ENCODE assay signal across 8 cellular contexts in the genomic region with DNA sequence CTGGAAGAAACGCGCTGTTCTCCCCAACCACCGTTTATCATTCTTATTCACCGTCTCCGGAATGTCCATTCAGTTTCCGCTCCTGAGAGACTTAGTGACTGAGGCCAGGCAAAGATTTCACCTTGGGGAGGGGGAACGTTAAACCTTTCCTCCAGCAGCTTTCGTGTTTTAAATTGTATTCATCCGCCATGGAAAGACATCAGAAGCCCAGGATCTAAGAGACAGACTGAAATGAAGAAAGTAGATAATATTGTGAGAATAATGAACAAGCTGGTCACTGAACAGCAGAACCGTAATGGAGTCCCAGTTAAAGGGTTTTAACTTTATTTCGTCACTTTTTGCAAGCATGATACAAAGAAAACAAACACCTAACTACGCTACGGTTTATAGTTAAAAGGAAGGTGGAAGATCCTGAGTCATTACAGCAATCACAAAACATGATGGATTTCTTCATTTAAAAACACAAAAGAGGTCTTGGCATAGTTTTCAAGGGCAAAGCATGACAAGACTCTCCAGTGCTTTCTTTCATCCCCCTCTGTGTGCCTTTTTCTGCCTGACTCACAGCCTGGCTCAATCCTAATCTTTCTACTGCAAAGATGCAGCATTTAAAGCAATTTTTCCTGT. TPM values are rescaled to one million over a fixed set of nuclear protein-coding genes. Genes with fewer than 3 reads are reported as not detected.
DNase-seq lines count a peak whose midpoint lies in the region; ATAC-seq, FAIRE-seq and TF ChIP-seq lines count a peak whose summit lies in the region.

No MANE protein-coding gene starts in this region.

- H3K56ac ChIP-seq in H1 (replicated peaks; ENCODE audit: insufficient read length, low read depth, low read length), result peak overlapping the region; percentile 49

- peak overlapping the region; percentile 91 for H3K18ac ChIP-seq in H1 (ENCODE audit: extremely low read depth, low read length)

- no peaks in the 10 kb centered on the region for H3K9me3 Mint-ChIP-seq in naive B cell

- H3K36me3 Mint-ChIP-seq in naive B cell, result no peaks in the 10 kb centered on the region

- FAIRE-seq in H1 (lab: Jason Lieb, UNC), result no peak

- H2BK15ac ChIP-seq in H1 (ENCODE audit: low read length), result peak overlapping the region; percentile 36; the same call in 1 of the 2 replicates

- H3K4me2 ChIP-seq in H1 (ENCODE audit: insufficient read depth in 1 of 2, low read depth in 2 of 2, low read length in 2 of 2), result peak overlapping the region; percentile 88 to 94

- H2AFZ ChIP-seq in H1 (ENCODE audit: low read length), result peak overlapping the region; percentile 94

- peak overlapping the region; percentile 78 for H3K27ac ChIP-seq in H1 (ENCODE audit: low read depth, low read length)

- no peak overlapping the region for H3K14ac ChIP-seq in H1 (ENCODE audit: insufficient read length)

- peaks cover 12% of the 10 kb centered on the region for H3K23me2 ChIP-seq in H1 (ENCODE audit: low read depth, low read length)

- H3K36me3 ChIP-seq in H1 (ENCODE audit: control insufficient read depth in 2 of 4, insufficient read depth in 4 of 4, low read length in 3 of 4), result no peaks in the 10 kb centered on the region

- peaks cover 9% of the 10 kb centered on the region for H3K79me1 ChIP-seq in H1 (ENCODE audit: low read depth, low read length)

- H3K27ac Mint-ChIP-seq in naive B cell, result peak overlapping the region; percentile 89 to 98 (median 96)

- H2BK20ac ChIP-seq in H1 (ENCODE audit: low read length), result no peak overlapping the region

- H4K20me1 ChIP-seq in H1 (replicated peaks in 1 of 2; ENCODE audit: control insufficient read depth in 1 of 2, insufficient read depth in 2 of 2, low read length in 2 of 2), result peaks cover 0 to 5% of the 10 kb centered on the region in 2 experiments

- H4K91ac ChIP-seq in H1 (replicated peaks; ENCODE audit: insufficient read length, low read length), result peak overlapping the region; percentile 8

- H2AK5ac ChIP-seq in H1 (ENCODE audit: low read depth, low read length), result no peak overlapping the region

- H3K27me3 ChIP-seq in H1 (replicated peaks in 1 of 4; ENCODE audit: control insufficient read depth in 3 of 4, extremely low read depth in 1 of 4, insufficient read depth in 3 of 4, low read length in 3 of 4), result no peaks in the 10 kb centered on the region

- no peak overlapping the region for H3K23ac ChIP-seq in H1 (ENCODE audit: insufficient read length)

- H3K4me1 ChIP-seq in H1 (replicated peaks in 1 of 4; ENCODE audit: control insufficient read depth in 3 of 4, insufficient read depth in 4 of 4, low read length in 3 of 4), result peaks cover 0 to 18% (median 8%) of the 10 kb centered on the region in 4 experiments; a peak in 4 of 7 replicates

- no peak overlapping the region for H2BK120ac ChIP-seq in H1 (replicated peaks; ENCODE audit: low read depth, low read length)

- no peaks in the 10 kb centered on the region for H3K9me3 ChIP-seq in H1 (ENCODE audit: insufficient read depth in 2 of 2, low read depth in 1 of 2, low read length in 1 of 2)

- no peak for TF ChIP-seq EP300 in H1 (IDR thresholded peaks at IDR 0.05; ENCODE audit: borderline replicate concordance in 1 of 2, low read depth in 2 of 2, low read length in 2 of 2)

- H2BK5ac ChIP-seq in H1 (ENCODE audit: low read depth, low read length), result peak overlapping the region; percentile 92

- H3K79me2 ChIP-seq in H1 (ENCODE audit: control insufficient read depth in 1 of 2, insufficient read depth in 2 of 2, low read length in 2 of 2), result peaks cover 10 to 36% of the 10 kb centered on the region in 2 experiments; a peak in 3 of 4 replicates

- peak overlapping the region; percentile 82 to 91 (median 84) for H3K4me3 ChIP-seq in H1 (ENCODE audit: extremely low read depth in 1 of 4, insufficient read depth in 2 of 4, low read depth in 3 of 4, low read length in 4 of 4)

- H3K27me3 Mint-ChIP-seq in naive B cell, result peaks cover 0 to 4% (median 0%) of the 10 kb centered on the region in 3 donors

- peak overlapping the region; percentile 90 to 98 (median 94) for H3K4me3 Mint-ChIP-seq in naive B cell

- CTCF ChIA-PET in H1 (lab: Charles Lee; ENCODE audit: partially characterized antibody), result interaction anchor here (1.0 kb wide), 1 partner anchor 60 kb away, joined by 4 read pairs; no protein-coding TSS in a partner anchor

- H2BK12ac ChIP-seq in H1 (ENCODE audit: low read depth, low read length), result no peak overlapping the region; the same call in 1 of the 2 replicates

- no peak for TF ChIP-seq POLR2A in H1 (IDR thresholded peaks at IDR 0.05; ENCODE audit: control extremely low read depth in 1 of 2, low read depth in 2 of 2, low read length in 2 of 2)

- peak overlapping the region; percentile 93 for H4K5ac ChIP-seq in H1 (ENCODE audit: insufficient read length, low read depth, low read length)

- no peak overlapping the region for H3K4ac ChIP-seq in H1 (replicated peaks; ENCODE audit: insufficient read length, low read depth, low read length)

- peak overlapping the region in 3 of 4 experiments; percentile 53 to 79 (median 73); a peak in 6 of 7 replicates for H3K9ac ChIP-seq in H1 (replicated peaks in 1 of 4; ENCODE audit: extremely low read depth in 1 of 4, low read depth in 3 of 4, low read length in 3 of 4)

- no peak for TF ChIP-seq RAD21 in H1 (IDR thresholded peaks at IDR 0.05 in 1 of 2, conservative IDR thresholded peaks at IDR 0.05 in 1 of 2; ENCODE audit: low read depth in 2 of 2, low read length in 2 of 2)

- H3K4me1 Mint-ChIP-seq in naive B cell, result peaks cover 20 to 32% (median 27%) of the 10 kb centered on the region in 3 donors

- H4K8ac ChIP-seq in H1 (ENCODE audit: extremely low read depth, insufficient read depth, low read length), result no peak overlapping the region

- 9% methylated on average over 13 of the region's 13 CpGs; no CpG with 5 or more reads in 1 of the 2 experiments for WGBS in H1 (ENCODE audit: extremely low coverage in 1 of 2, insufficient coverage in 1 of 2, insufficient read length in 1 of 2, insufficient replicate concordance in 2 of 2, low coverage in 1 of 2, low lambda C conversion rate in 2 of 2, missing lambda C conversion rate in 1 of 2), 2 experiments

- POLR2A ChIA-PET in H1 (lab: Charles Lee; ENCODE audit: partially characterized antibody), result interaction anchor here (0.9 to 1.6 kb wide), 16 partner anchors 10 to 119 kb away, joined by 3 to 6 read pairs (median 4); partner anchors contain the start of genes BLZF1, CCDC181 and NME7

- DNase-seq in NOMO-1 treated with DMSO at 0.1 percent for 48 hours (lab: John Stamatoyannopoulos, UW; ENCODE audit: unreplicated experiment) (peak; percentile 24), NOMO-1 treated with dmso at 0.1 percent for 144 hours (lab: John Stamatoyannopoulos, UW; ENCODE audit: unreplicated experiment) (no peak), OCI-M1 (lab: John Stamatoyannopoulos, UW) (peak; percentile 58), H1 (ENCODE audit: low read depth in 1 of 2, low spot score in 2 of 2) (no peak), naive B cell (no peak), NCI-H2081 (lab: John Stamatoyannopoulos, UW) (no peak)

- TF ChIP-seq CTCF in H1 (IDR thresholded peaks at IDR 0.05; ENCODE audit: control extremely low read depth in 1 of 3, insufficient read depth in 1 of 3, low read depth in 1 of 3, low read length in 3 of 3), result no peak

- ATAC-seq in naive B cell (ENCODE audit: low read depth in 2 of 2), result no peak
- no peak for ATAC-seq in GM18907 (IDR thresholded peaks at IDR 0.05; ENCODE audit: unreplicated experiment)
- no peak for ATAC-seq in HG03354 (IDR thresholded peaks at IDR 0.05; ENCODE audit: poor library complexity, severe bottlenecking, unreplicated experiment)

TF ChIP-seq in H1, 55 proteins besides CTCF, POLR2A, EP300 and RAD21:
- peak; percentile 55; the same call in 1 of the 2 replicates for TF ChIP-seq PHF8 (conservative IDR thresholded peaks at IDR 0.05; ENCODE audit: low read depth, low read length)
- peak; percentile 29 for TF ChIP-seq KDM4A (IDR thresholded peaks at IDR 0.05; ENCODE audit: low read depth, low read length, severe bottlenecking)
- TF ChIP-seq GTF2F1 (IDR thresholded peaks at IDR 0.05; ENCODE audit: borderline replicate concordance, low read depth, low read length), result no peak
- TF ChIP-seq POLR2AphosphoS5 (IDR thresholded peaks at IDR 0.05; ENCODE audit: low read depth, low read length), result no peak
- no peak for TF ChIP-seq NRF1 (IDR thresholded peaks at IDR 0.05; ENCODE audit: low read depth, low read length)
- peak; percentile 34; the same call in 1 of the 2 replicates for TF ChIP-seq TEAD4 (IDR thresholded peaks at IDR 0.05; ENCODE audit: low read depth, low read length)

RNA-seq across cellular contexts. Expression of gene SLC19A2, which starts 0.6 kb away (rescaled TPM):
- 22.5 and 23.2 TPM in 2 replicates for total RNA-seq in H1 (2021; fragmentation: NEBNext Ultra II Directional; extraction: Animal tissue kit (Norgen Biotek cat#: 25700))
- polyA plus RNA-seq in H1 (2011; rRNA removed) (18.4 and 21.2 TPM in 2 replicates), naive B cell (ENCODE audit: low read depth in 6 of 6) (1 to 10 TPM in 2 of 6 donors, under 1 TPM in 4; 0.36 to 1.4 (median 0.79) TPM)
- polyA plus RNA-seq in H1 (2011; cell fraction: cytosol; rRNA removed), result 19.7 TPM
- 13.0 TPM for polyA plus RNA-seq in H1 (2011; cell fraction: nucleus; rRNA removed)
- polyA plus RNA-seq in H1 (2012, experiment 1 of 2), result 8.7 to 14.7 TPM (median 11.7 TPM) in 4 replicates
- polyA plus RNA-seq in H1 (2012, experiment 2 of 2), result 2.7 TPM
- polyA plus RNA-seq in H1 (2013, experiment 1 of 2), result 24.8 TPM
- 30.6 TPM for polyA plus RNA-seq in H1 (2013, experiment 2 of 2)
- 38.0 and 48.9 TPM in 2 replicates for polyA minus RNA-seq in H1 (2011; rRNA and poly(A)+ RNA removed)
- polyA minus RNA-seq in H1 (2011; cell fraction: cytosol; rRNA and poly(A)+ RNA removed), result 15.7 TPM
- 23.6 TPM for polyA minus RNA-seq in H1 (2011; cell fraction: nucleus; rRNA and poly(A)+ RNA removed)

RNA-seq across cellular contexts. Expression of gene CCDC181, which starts 59.1 kb away (rescaled TPM):
- total RNA-seq in H1 (2021; fragmentation: NEBNext Ultra II Directional; extraction: Animal tissue kit (Norgen Biotek cat#: 25700)), result 2.4 and 3.7 TPM in 2 replicates
- polyA plus RNA-seq in H1 (2011; rRNA removed), result 0.39 and 1.2 TPM in 2 replicates
- 1.9 TPM for polyA plus RNA-seq in H1 (2011; cell fraction: cytosol; rRNA removed)
- 1.2 TPM for polyA plus RNA-seq in H1 (2011; cell fraction: nucleus; rRNA removed)
- polyA plus RNA-seq in H1 (2012, experiment 1 of 2), result 2.7 to 5.5 TPM (median 2.9 TPM) in 4 replicates
- 0.33 TPM for polyA plus RNA-seq in H1 (2012, experiment 2 of 2)
- polyA plus RNA-seq in H1 (2013, experiment 1 of 2), result 5.6 TPM
- polyA plus RNA-seq in H1 (2013, experiment 2 of 2), result 5.6 TPM
- polyA minus RNA-seq in H1 (2011; rRNA and poly(A)+ RNA removed), result 0.54 and 1.00 TPM in 2 replicates
- polyA minus RNA-seq in H1 (2011; cell fraction: cytosol; rRNA and poly(A)+ RNA removed), result 1.2 TPM
- 3.6 TPM for polyA minus RNA-seq in H1 (2011; cell fraction: nucleus; rRNA and poly(A)+ RNA removed)
- polyA plus RNA-seq in naive B cell (ENCODE audit: low read depth in 6 of 6), result not detected

Comparison
In these comparisons a context has a peak if more than half of its experiments do, and no peak if none do; other contexts are left out.
1. DNase-seq: peak in NOMO-1 treated with DMSO at 0.1 percent for 48 hours (single experiment) and OCI-M1 (single experiment); none in NOMO-1 treated with dmso at 0.1 percent for 144 hours (single experiment), H1 (0 of 2), naive B cell (single experiment) and NCI-H2081 (0 of 2).